In the genomic region with DNA sequence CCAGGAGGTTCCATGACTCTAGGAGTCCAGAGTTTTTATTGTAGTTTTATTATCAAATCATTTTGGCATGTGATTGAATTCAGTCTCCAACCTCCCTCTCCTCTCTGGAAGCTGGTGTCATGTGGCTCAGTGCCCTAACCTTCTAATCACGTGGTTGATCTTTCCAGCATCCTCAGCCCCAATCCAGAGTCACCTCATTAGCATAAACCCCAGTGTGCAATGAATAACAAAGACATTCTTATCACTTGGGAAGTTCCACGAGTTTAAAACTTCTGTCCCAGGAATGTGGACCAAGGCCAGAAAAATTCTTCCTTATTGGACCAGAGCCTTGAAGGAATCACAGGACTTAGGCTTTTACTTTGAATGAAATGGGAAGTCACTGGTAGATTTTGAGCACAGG, we compare ENCODE assay signal across 12 cellular contexts. TPM values are rescaled to one million over a fixed set of nuclear protein-coding genes. Genes with fewer than 3 reads are reported as not detected.
DNase-seq lines count a peak whose midpoint lies in the region; TF ChIP-seq lines count a peak whose summit lies in the region.
"Had no signal": no experiment of that assay in that cellular context is flagged by ENCODE, and none has a peak within 500 bp of the region (broad histone marks: within the 10 kb centered on the region; RNA-seq: fewer than 3 reads in every experiment).

No MANE protein-coding gene starts in this region.

- H3K27me3 ChIP-seq in BJ (ENCODE audit: control insufficient read depth, insufficient read depth, low read length) = no peaks in the 10 kb centered on the region

- peaks cover 2% of the 10 kb centered on the region for H3K36me3 ChIP-seq in BJ (ENCODE audit: control insufficient read depth, insufficient read depth, low read length)

- POLR2A ChIA-PET in BJ (lab: Charles Lee) = no interaction called here

- CTCF ChIA-PET in BJ (lab: Yijun Ruan, JAX) = interaction anchor here (0.7 to 21.6 kb wide), 6 partner anchors 10 to 55 kb away, joined by 3 to 272 read pairs (median 4); partner anchors contain the start of gene KIRREL1

- TF ChIP-seq CTCF in BJ (IDR thresholded peaks at IDR 0.05; ENCODE audit: insufficient read depth, low read depth, low read length) = no peak

- DNase-seq in BJ (ENCODE audit: low read depth) (peak; percentile 50), NCI-H226 (peak; percentile 90), fibroblast of peridontal ligament (ENCODE audit: extremely low read depth) (peak; percentile 76), myocyte (ENCODE audit: low read depth) (peak; percentile 49), SW480 (ENCODE audit: low spot score) (no peak), SHP77 (lab: John Stamatoyannopoulos, UW) (no peak), occipital lobe (lab: John Stamatoyannopoulos, UW) (no peak), T-helper 2 cell (no peak)
- DNase-seq: activated B cell treated with CpG ODN at 0.5 μM for 24 hours; activated naive CD4-positive, alpha-beta T cell treated with anti-CD3 and anti-CD28 coated beads, Interleukin-2, amount 10 ng/mL, durations not matched to agents 7 days and 5 days; CD8-positive, alpha-beta T cell; naive B cell had no signal

- no peak overlapping the region for H3K4me3 ChIP-seq in BJ (ENCODE audit: low read depth, low read length)

RNA-seq across cellular contexts. Expression of gene KIRREL1, which starts 52.2 kb away (rescaled TPM):
- polyA plus RNA-seq in BJ (2011; rRNA removed) = 51.8 and 65.1 TPM in 2 replicates
- polyA minus RNA-seq in BJ (2011; rRNA and poly(A)+ RNA removed) = 85.7 and 95.9 TPM in 2 replicates
- total RNA-seq in myocyte = 41.8 and 50.2 TPM in 2 replicates
- polyA plus RNA-seq in myocyte (2012) = 118 TPM
- 20.6 TPM for total RNA-seq in occipital lobe
- total RNA-seq: activated B cell treated with CpG ODN at 0.5 μM for 24 hours; CD8-positive, alpha-beta T cell had no signal

Comparison
In these comparisons a context has a peak if more than half of its experiments do, and no peak if none do; other contexts are left out.
1. DNase-seq: peak in BJ (single experiment), NCI-H226 (single experiment), fibroblast of peridontal ligament (single experiment) and myocyte (single experiment); none in SW480 (single experiment), SHP77 (0 of 2), occipital lobe (single experiment) and T-helper 2 cell (0 of 5).